Comparison of ENCODE assay signal across 8 cellular contexts in the genomic region with DNA sequence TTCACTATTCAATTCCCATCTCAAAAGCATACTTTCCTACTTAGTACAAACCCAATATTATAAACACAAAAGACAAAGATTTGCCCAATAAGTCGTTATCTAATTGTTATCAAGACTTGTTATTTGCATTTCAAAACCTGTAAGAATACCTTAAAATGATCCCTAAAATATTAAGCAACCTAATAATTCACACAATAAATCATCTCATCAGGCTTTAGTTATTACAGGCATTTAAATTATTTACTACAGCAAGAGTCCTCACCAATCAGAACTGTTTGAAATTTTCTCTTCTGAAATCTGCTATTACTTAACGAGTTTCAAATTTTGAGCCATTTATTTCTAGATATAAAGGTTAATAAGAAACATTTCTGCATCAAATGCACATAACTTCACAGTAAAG. TPM values are rescaled to one million over a fixed set of nuclear protein-coding genes. Genes with fewer than 3 reads are reported as not detected.
DNase-seq lines count a peak whose midpoint lies in the region; ATAC-seq and TF ChIP-seq lines count a peak whose summit lies in the region.

No MANE protein-coding gene starts in this region.

- peak overlapping the region; percentile 98 for H3K4me3 ChIP-seq in GM06990 (replicated peaks; ENCODE audit: low read depth, low read length)
- peak overlapping the region; percentile 81 for H3K4me3 ChIP-seq in OCI-LY7 (ENCODE audit: low read depth, low read length, poor library complexity, severe bottlenecking)
- peak overlapping the region; percentile 75 for H3K4me3 ChIP-seq in epithelial cell of proximal tubule (ENCODE audit: low read depth, low read length)
- H3K4me3 ChIP-seq in sigmoid colon: peak overlapping the region in 3 of 4 donors; percentile 74 to 97 (median 77)

- POLR2A ChIA-PET in OCI-LY7 (lab: Charles Lee): no interaction called here

- WGBS in sigmoid colon, 2 donors: 28 to 54% methylated on average over 2 of the region's 2 CpGs

- no peak for DNase-seq in GM06990 (ENCODE audit: extremely low read depth, insufficient read length)
- no peak for DNase-seq in OCI-LY7 (ENCODE audit: low spot score)
- DNase-seq in epithelial cell of proximal tubule (ENCODE audit: low read depth): no peak
- DNase-seq in sigmoid colon: no peak
- DNase-seq in NK-92 treated with Interleukin-12 subunit alpha and Interleukin-12 subunit beta, amount 100 ng/mL, for 24 hours (lab: John Stamatoyannopoulos, UW): no peak
- no peak for DNase-seq in NCI-H187 (lab: John Stamatoyannopoulos, UW)

- H3K27ac ChIP-seq in OCI-LY7 (ENCODE audit: low read depth, low read length, poor library complexity, severe bottlenecking) (peak overlapping the region; percentile 73), sigmoid colon (peak overlapping the region in 2 of 4 donors; percentile 88 to 92)

- H3K9me3 ChIP-seq in OCI-LY7 (ENCODE audit: low read length) (no peaks in the 10 kb centered on the region), sigmoid colon (no peaks in the 10 kb centered on the region)

- no TSS peak for BruUV-seq in OCI-LY7 (replicated peaks; lab: Mats Ljungman, UMichigan)

- H3K9me2 ChIP-seq in OCI-LY7 (ENCODE audit: insufficient read depth, low read length): no peaks in the 10 kb centered on the region

- intact Hi-C loops in OCI-LY7 (cut with micrococcal nuclease; ENCODE audit: unreplicated experiment): loop anchor here (2.0 to 10.0 kb wide), 2 partner anchors 199 to 633 kb away; partner anchors contain the start of gene PPP4R3B
- intact Hi-C loops in sigmoid colon (cut with DNase I): loop anchor here (2.0 to 5.0 kb wide), 4 partner anchors 53 to 186 kb away; partner anchors contain the start of genes CLHC1, MTIF2 and RPS27A

- TF ChIP-seq EP300 in sigmoid colon (IDR thresholded peaks at IDR 0.05): no peak

- no peak overlapping the region; the same call in 1 of the 2 replicates for H2AFZ ChIP-seq in OCI-LY7 (ENCODE audit: low read length)

- H3K36me3 ChIP-seq in GM06990 (ENCODE audit: control insufficient read depth, insufficient read depth, low read length) (no peaks in the 10 kb centered on the region), OCI-LY7 (ENCODE audit: insufficient read depth, low read length) (peaks cover 25% of the 10 kb centered on the region), sigmoid colon (no peaks in the 10 kb centered on the region)

- TF ChIP-seq CTCF in GM06990 (IDR thresholded peaks at IDR 0.05; ENCODE audit: insufficient read depth, low read length, poor library complexity, severe bottlenecking): no peak
- TF ChIP-seq CTCF in OCI-LY7 (conservative IDR thresholded peaks at IDR 0.05; ENCODE audit: low read length): no peak
- TF ChIP-seq CTCF in epithelial cell of proximal tubule (conservative IDR thresholded peaks at IDR 0.05; ENCODE audit: low read depth, low read length): no peak
- TF ChIP-seq CTCF in sigmoid colon (IDR thresholded peaks at IDR 0.05): no peak

- CTCF ChIA-PET in OCI-LY7 (lab: Charles Lee; ENCODE audit: unreplicated experiment): no interaction called here

- H4K20me1 ChIP-seq in OCI-LY7 (ENCODE audit: insufficient read depth, low read length): peaks cover 10% of the 10 kb centered on the region; the same call in 1 of the 2 replicates

- peak overlapping the region; percentile 95 for H3K4me2 ChIP-seq in OCI-LY7 (ENCODE audit: low read length)

- H3K4me1 ChIP-seq in OCI-LY7 (ENCODE audit: insufficient read depth, low read length, poor library complexity, severe bottlenecking): peaks cover 48% of the 10 kb centered on the region
- peaks cover 0 to 28% (median 21%) of the 10 kb centered on the region in 4 donors for H3K4me1 ChIP-seq in sigmoid colon

- H3K79me2 ChIP-seq in OCI-LY7 (ENCODE audit: insufficient read depth, low read depth, low read length): peaks cover 69% of the 10 kb centered on the region

- ATAC-seq in HG02970 (IDR thresholded peaks at IDR 0.05; ENCODE audit: low FRiP score, unreplicated experiment) (no peak), GM21529 (IDR thresholded peaks at IDR 0.05; ENCODE audit: unreplicated experiment) (no peak)

- TF ChIP-seq POLR2A in sigmoid colon (IDR thresholded peaks at IDR 0.05): no peak

- H3K27me3 ChIP-seq in GM06990 (replicated peaks; ENCODE audit: control insufficient read depth, insufficient read depth, low read length) (no peaks in the 10 kb centered on the region), sigmoid colon (no peaks in the 10 kb centered on the region)

RNA-seq across cellular contexts. Expression of gene CCDC88A, which starts 1.6 kb away (rescaled TPM):
- 98.4 and 109 TPM in 2 replicates for total RNA-seq in OCI-LY7 (2014; rRNA removed; shearing (Covaris generic))
- 110 and 132 TPM in 2 replicates for total RNA-seq in OCI-LY7 (2022)
- 28.3 and 31.2 TPM in 2 replicates for total RNA-seq in epithelial cell of proximal tubule
- total RNA-seq in sigmoid colon: 10 to 100 TPM; 33.8 to 72.8 (median 44.8) TPM
- polyA plus RNA-seq in sigmoid colon: 1 to 10 TPM; 5.4 to 6.4 (median 5.5) TPM
